Comparison of ENCODE assay signal across 18 cellular contexts in the genomic region with DNA sequence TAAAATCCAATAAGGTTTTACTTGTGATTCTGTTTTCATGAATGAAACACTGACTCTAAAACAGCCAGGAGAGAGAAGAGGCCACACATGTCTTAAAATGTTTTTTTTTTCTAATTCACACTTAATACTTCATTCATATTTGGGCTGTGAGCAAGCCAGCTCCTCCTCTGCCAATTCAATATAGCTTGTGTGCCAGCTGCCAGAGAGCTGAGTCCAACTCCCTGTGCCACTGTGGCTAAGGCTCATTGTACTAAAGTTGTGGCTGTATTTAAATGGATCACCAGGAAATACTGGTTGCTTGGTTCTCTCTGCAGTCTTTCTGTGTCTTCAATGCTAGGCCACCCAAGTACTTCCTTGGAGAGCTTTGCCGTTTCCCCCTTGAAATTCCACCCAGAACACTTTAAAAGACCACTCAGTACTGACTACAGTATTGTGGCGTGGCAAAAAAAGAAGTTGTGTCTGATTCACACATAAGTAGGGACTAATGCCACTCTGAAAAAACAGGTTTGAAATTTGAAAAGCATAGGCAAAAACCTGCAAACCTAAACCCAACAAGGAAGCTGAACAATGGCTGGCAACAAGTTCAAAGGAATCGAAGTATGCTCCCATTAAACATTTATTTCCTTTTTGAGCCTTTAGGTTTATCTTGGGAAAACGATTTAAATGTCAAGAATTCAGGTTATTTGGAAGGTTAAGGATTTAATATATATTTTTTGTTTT.
"Had no signal": no experiment of that assay in that cellular context is flagged by ENCODE, and none has a peak within 500 bp of the region (broad histone marks: within the 10 kb centered on the region; RNA-seq: fewer than 3 reads in every experiment).

No MANE protein-coding gene starts in this region.

- H3K27ac ChIP-seq: gastroesophageal sphincter, neutrophil, parathyroid adenoma, tibial artery, uterus, VCaP had no signal

- DNase-seq: activated CD4-positive, alpha-beta T cell treated with anti-CD3 and anti-CD28 coated beads for 1 hour; activated CD4-positive, alpha-beta T cell treated with anti-CD3 and anti-CD28 coated beads, Interleukin-2, amount 50 U/mL, for 48 hours; activated effector memory CD4-positive, alpha-beta T cell treated with Interleukin-2 at 50 U/mL for 16 hours; activated naive CD4-positive, alpha-beta T cell treated with anti-CD3 and anti-CD28 coated beads, Interleukin-2, amount 50 U/mL, for 16 hours; activated T-cell treated with anti-CD3 and anti-CD28 coated beads, Interleukin-2, amount 50 U/mL, for 24 hours; naive thymus-derived CD8-positive, alpha-beta T cell; retina; stimulated activated CD4-positive, alpha-beta T cell treated with anti-CD3 and anti-CD28 coated beads, Interleukin-2, amount 100 ng/mL, for 48 hours; stimulated activated naive B cell treated with anti-CD40 and anti-IgM and Interleukin-4, amounts not matched to agents 10 μg/mL and 1 μg/mL and 100 μg/mL, for 72 hours; T-helper 1 cell; T1000; tibial artery; uterus had no signal

- H3K4me1 Mint-ChIP-seq: naive thymus-derived CD8-positive, alpha-beta T cell; stimulated activated naive B cell treated with anti-CD40 and anti-IgM and Interleukin-4, amounts not matched to agents 10 μg/mL and 1 μg/mL and 100 μg/mL, for 72 hours had no signal

- H3K27me3 Mint-ChIP-seq: activated T-cell treated with anti-CD3 and anti-CD28 coated beads, Interleukin-2, amount 50 U/mL, for 24 hours had no signal

- H3K9me3 ChIP-seq: gastroesophageal sphincter, neutrophil, tibial artery, uterus had no signal

- H3K27ac Mint-ChIP-seq: activated T-cell treated with anti-CD3 and anti-CD28 coated beads, Interleukin-2, amount 50 U/mL, for 24 hours; naive thymus-derived CD8-positive, alpha-beta T cell; stimulated activated naive B cell treated with anti-CD40 and anti-IgM and Interleukin-4, amounts not matched to agents 10 μg/mL and 1 μg/mL and 100 μg/mL, for 72 hours had no signal

- H3K27me3 ChIP-seq: gastroesophageal sphincter, neutrophil, tibial artery, uterus had no signal

- H3K4me1 ChIP-seq: gastroesophageal sphincter, parathyroid adenoma, tibial artery, uterus had no signal

- H3K36me3 Mint-ChIP-seq: naive thymus-derived CD8-positive, alpha-beta T cell; stimulated activated naive B cell treated with anti-CD40 and anti-IgM and Interleukin-4, amounts not matched to agents 10 μg/mL and 1 μg/mL and 100 μg/mL, for 72 hours had no signal

- H3K4me3 ChIP-seq: gastroesophageal sphincter, tibial artery, uterus had no signal

- H3K36me3 ChIP-seq: gastroesophageal sphincter, neutrophil, tibial artery, uterus had no signal

- ATAC-seq: gastroesophageal sphincter; left lobe of liver; naive thymus-derived CD8-positive, alpha-beta T cell; stimulated activated naive B cell treated with anti-CD40 and anti-IgM and Interleukin-4, amounts not matched to agents 10 μg/mL and 1 μg/mL and 100 μg/mL, for 72 hours had no signal

- H3K9me3 Mint-ChIP-seq: activated T-cell treated with anti-CD3 and anti-CD28 coated beads, Interleukin-2, amount 50 U/mL, for 24 hours; stimulated activated naive B cell treated with anti-CD40 and anti-IgM and Interleukin-4, amounts not matched to agents 10 μg/mL and 1 μg/mL and 100 μg/mL, for 72 hours had no signal

- H3K4me3 Mint-ChIP-seq: activated T-cell treated with anti-CD3 and anti-CD28 coated beads, Interleukin-2, amount 50 U/mL, for 24 hours; naive thymus-derived CD8-positive, alpha-beta T cell; stimulated activated naive B cell treated with anti-CD40 and anti-IgM and Interleukin-4, amounts not matched to agents 10 μg/mL and 1 μg/mL and 100 μg/mL, for 72 hours had no signal
